Comparison of ENCODE assay signal across 12 cellular contexts in genomic region chr3:150349314-150350097, GRCh38. TPM values are rescaled to one million over a fixed set of nuclear protein-coding genes. Genes with fewer than 3 reads are reported as not detected.
DNase-seq lines count a peak whose midpoint lies in the region; ATAC-seq and TF ChIP-seq lines count a peak whose summit lies in the region.
"Had no signal": no experiment of that assay in that cellular context is flagged by ENCODE, and none has a peak within 500 bp of the region (broad histone marks: within the 10 kb centered on the region; RNA-seq: fewer than 3 reads in every experiment).

No MANE protein-coding gene starts in this region.

- H3K4me1 Mint-ChIP-seq in dendritic cell treated with granulocyte-macrophage colony-stimulating factor and Interleukin-4, amounts not matched to agents 40 ng/mL and 50 ng/mL, for 4 days (ENCODE audit: low read depth): peaks cover 17% of the 10 kb centered on the region
- H3K4me1 Mint-ChIP-seq in progenitor cell of endocrine pancreas (ENCODE audit: low read depth): peaks cover 4% of the 10 kb centered on the region

- peak; percentile 61 for DNase-seq in M059J (ENCODE audit: low read depth)
- DNase-seq in lower lobe of right lung: peak; percentile 68
- no peak for DNase-seq in suprapubic skin (ENCODE audit: low spot score in 2 of 2)
- DNase-seq in progenitor cell of endocrine pancreas (ENCODE audit: low spot score, unreplicated experiment): no peak
- no peak for DNase-seq in cortex of kidney (lab: John Stamatoyannopoulos, UW)
- no peak for DNase-seq in ovary
- DNase-seq: DMS79, NCI-H2029 treated with DMSO at 0.1 percent for 48 hours, small intestine had no signal

- no peak overlapping the region for H3K4me3 ChIP-seq in lower lobe of right lung
- no peak overlapping the region for H3K4me3 ChIP-seq in suprapubic skin
- H3K4me3 ChIP-seq in ovary: no peak overlapping the region
- H3K4me3 ChIP-seq: SK-N-MC had no signal

- H3K4me1 ChIP-seq in lower lobe of right lung: peaks cover 6% of the 10 kb centered on the region
- H3K4me1 ChIP-seq in suprapubic skin: peaks cover 41% of the 10 kb centered on the region
- H3K4me1 ChIP-seq in ovary (ENCODE audit: insufficient read depth): no peaks in the 10 kb centered on the region

- no peak for TF ChIP-seq CTCF in lower lobe of right lung (IDR thresholded peaks at IDR 0.05)
- TF ChIP-seq CTCF in suprapubic skin (IDR thresholded peaks at IDR 0.05): no peak
- no peak for TF ChIP-seq CTCF in progenitor cell of endocrine pancreas (IDR thresholded peaks at IDR 0.05; ENCODE audit: unreplicated experiment)
- TF ChIP-seq CTCF in ovary (IDR thresholded peaks at IDR 0.05): no peak

- H3K27ac Mint-ChIP-seq in dendritic cell treated with granulocyte-macrophage colony-stimulating factor and Interleukin-4, amounts not matched to agents 40 ng/mL and 50 ng/mL, for 4 days: peak overlapping the region; percentile 34
- H3K27ac Mint-ChIP-seq in progenitor cell of endocrine pancreas: no peak overlapping the region

- H3K9me3 ChIP-seq in lower lobe of right lung: no peaks in the 10 kb centered on the region
- no peaks in the 10 kb centered on the region for H3K9me3 ChIP-seq in suprapubic skin
- H3K9me3 ChIP-seq in ovary: no peaks in the 10 kb centered on the region

- intact Hi-C loops in dendritic cell treated with granulocyte-macrophage colony-stimulating factor and Interleukin-4, amounts not matched to agents 40 ng/mL and 50 ng/mL, for 4 days (cut with micrococcal nuclease): no loop called here
- intact Hi-C loops in lower lobe of right lung (cut with DNase I) (no loop called here), ovary (cut with DNase I) (no loop called here)

- peak; percentile 83 to 86 for ATAC-seq in lower lobe of right lung
- no peak for ATAC-seq in activated CD4-positive, CD25-positive, alpha-beta regulatory T cell treated with anti-CD3 and anti-CD28 coated beads, Interleukin-2, amount 50 U/mL, for 24 hours

- H3K36me3 ChIP-seq in lower lobe of right lung (no peaks in the 10 kb centered on the region), suprapubic skin (no peaks in the 10 kb centered on the region), ovary (no peaks in the 10 kb centered on the region)

- 42% methylated on average over 7 of the region's 7 CpGs for whole genome bisulfite sequencing in suprapubic skin
- 75 to 92% (median 89%) methylated on average over 7 of the region's 7 CpGs for WGBS in ovary, 3 donors

- no peaks in the 10 kb centered on the region for H3K9me3 Mint-ChIP-seq in dendritic cell treated with granulocyte-macrophage colony-stimulating factor and Interleukin-4, amounts not matched to agents 40 ng/mL and 50 ng/mL, for 4 days
- no peaks in the 10 kb centered on the region for H3K9me3 Mint-ChIP-seq in progenitor cell of endocrine pancreas (ENCODE audit: low read depth)

- H3K27ac ChIP-seq in lower lobe of right lung: peak overlapping the region; percentile 39
- H3K27ac ChIP-seq in suprapubic skin: peak overlapping the region; percentile 52
- no peak overlapping the region for H3K27ac ChIP-seq in ovary

- TF ChIP-seq EP300 in suprapubic skin (IDR thresholded peaks at IDR 0.05) (no peak), ovary (IDR thresholded peaks at IDR 0.05) (no peak)

- H3K36me3 Mint-ChIP-seq in dendritic cell treated with granulocyte-macrophage colony-stimulating factor and Interleukin-4, amounts not matched to agents 40 ng/mL and 50 ng/mL, for 4 days (ENCODE audit: low read depth): no peaks in the 10 kb centered on the region
- H3K36me3 Mint-ChIP-seq in progenitor cell of endocrine pancreas (ENCODE audit: insufficient read depth): no peaks in the 10 kb centered on the region

- TF ChIP-seq POLR2A in suprapubic skin (IDR thresholded peaks at IDR 0.05) (no peak), ovary (IDR thresholded peaks at IDR 0.05) (no peak)

- H3K27me3 Mint-ChIP-seq in dendritic cell treated with granulocyte-macrophage colony-stimulating factor and Interleukin-4, amounts not matched to agents 40 ng/mL and 50 ng/mL, for 4 days: no peaks in the 10 kb centered on the region
- H3K27me3 Mint-ChIP-seq in progenitor cell of endocrine pancreas: no peaks in the 10 kb centered on the region

- H3K4me3 Mint-ChIP-seq in dendritic cell treated with granulocyte-macrophage colony-stimulating factor and Interleukin-4, amounts not matched to agents 40 ng/mL and 50 ng/mL, for 4 days: no peak overlapping the region
- H3K4me3 Mint-ChIP-seq in progenitor cell of endocrine pancreas (ENCODE audit: low read depth): no peak overlapping the region

- H3K27me3 ChIP-seq in lower lobe of right lung (ENCODE audit: low read depth) (no peaks in the 10 kb centered on the region), suprapubic skin (no peaks in the 10 kb centered on the region), ovary (no peaks in the 10 kb centered on the region)

RNA-seq across cellular contexts. Expression of gene TSC22D2, which starts 58.6 kb away (rescaled TPM):
- total RNA-seq in M059J (2014; rRNA removed; shearing (Covaris generic)): 5.8 and 17.6 TPM in 2 replicates
- total RNA-seq in lower lobe of right lung (21.3 TPM), suprapubic skin (10 to 100 TPM; 13.2 to 19.5 (median 16.4) TPM), progenitor cell of endocrine pancreas (31.9 and 35.5 TPM in 2 replicates), ovary (10 to 100 TPM; 13.8 to 33.4 (median 28.0) TPM)
- polyA plus RNA-seq in ovary: 10 to 100 TPM; 11.2 to 23.1 TPM

Comparison
In these comparisons a context has a peak if more than half of its experiments do, and no peak if none do; other contexts are left out.
1. DNase-seq: peak in M059J (single experiment) and lower lobe of right lung (single experiment); none in suprapubic skin (0 of 2), progenitor cell of endocrine pancreas (single experiment), cortex of kidney (single experiment) and ovary (0 of 5).
2. ATAC-seq: peak in lower lobe of right lung (2 of 2); none in activated CD4-positive, CD25-positive, alpha-beta regulatory T cell treated with anti-CD3 and anti-CD28 coated beads, Interleukin-2, amount 50 U/mL, for 24 hours (0 of 2).
3. H3K27ac ChIP-seq: peak in lower lobe of right lung (single experiment) and suprapubic skin (single experiment); none in ovary (0 of 2).